Comparison of ENCODE assay signal across 8 cellular contexts in genomic region chr5:78984611-78985406, GRCh38. TPM values are rescaled to one million over a fixed set of nuclear protein-coding genes. Genes with fewer than 3 reads are reported as not detected.
DNase-seq lines count a peak whose midpoint lies in the region; ATAC-seq and TF ChIP-seq lines count a peak whose summit lies in the region.

Gene ARSB, minus strand, starts transcription at chr5:78985310. Its CDS starts 62 bp downstream, at chr5:78985248.

- H3K9me3 Mint-ChIP-seq in nephron progenitor cell, result no peaks in the 10 kb centered on the region

- peak; percentile 85 for ATAC-seq in RWPE2 (ENCODE audit: low read depth)

- peaks cover 8% of the 10 kb centered on the region for H3K27me3 Mint-ChIP-seq in nephron progenitor cell (ENCODE audit: low read depth, poor library complexity)

- H3K9me3 ChIP-seq in RWPE2 (ENCODE audit: severe bottlenecking) (no peaks in the 10 kb centered on the region), stomach (no peaks in the 10 kb centered on the region)

- peak within 1 kb of the TSS; percentile 92 for H3K4me3 Mint-ChIP-seq in nephron progenitor cell

- TF ChIP-seq CTCF in RWPE2 (IDR thresholded peaks at IDR 0.05; ENCODE audit: poor library complexity, severe bottlenecking) (peak; percentile 36), fibroblast of the aortic adventitia (IDR thresholded peaks at IDR 0.05; ENCODE audit: insufficient read depth, low read length) (peak; percentile 62), nephron progenitor cell (IDR thresholded peaks at IDR 0.05) (no peak), stomach (IDR thresholded peaks at IDR 0.05) (peak in 3 of 7 experiments; percentile 22 to 44 (median 37))

- TF ChIP-seq POLR2A in stomach (IDR thresholded peaks at IDR 0.05), result no peak

- peaks cover 13% of the 10 kb centered on the region for H3K4me1 ChIP-seq in RWPE2 (ENCODE audit: insufficient read depth, poor library complexity, severe bottlenecking)
- peaks cover 5 to 48% (median 32%) of the 10 kb centered on the region in 4 donors for H3K4me1 ChIP-seq in stomach

- peak within 1 kb of the TSS; percentile 80 for H3K4me3 ChIP-seq in RWPE2 (ENCODE audit: severe bottlenecking)
- H3K4me3 ChIP-seq in fibroblast of the aortic adventitia (ENCODE audit: low read depth, low read length), result peak within 1 kb of the TSS; percentile 80
- peak within 1 kb of the TSS; percentile 73 to 92 (median 85) for H3K4me3 ChIP-seq in stomach

- H3K27ac ChIP-seq in RWPE2 (ENCODE audit: poor library complexity, severe bottlenecking) (peak within 1 kb of the TSS; percentile 85), stomach (peak within 1 kb of the TSS; percentile 97 to 99 (median 98))

- H3K36me3 Mint-ChIP-seq in nephron progenitor cell (ENCODE audit: low read depth), result peaks cover under 1% of the 10 kb centered on the region

- no peaks in the 10 kb centered on the region for H3K27me3 ChIP-seq in RWPE2 (ENCODE audit: insufficient read depth, poor library complexity, severe bottlenecking)
- no peaks in the 10 kb centered on the region for H3K27me3 ChIP-seq in stomach

- H3K36me3 ChIP-seq in RWPE2 (ENCODE audit: low read depth) (no peaks in the 10 kb centered on the region), stomach (no peaks in the 10 kb centered on the region)

- 0 to 1% (median 0%) methylated on average over 24 to 112 of the region's 112 CpGs for WGBS in stomach, 5 donors

- DNase-seq in EL (peak; percentile 91), H4 (ENCODE audit: low spot score) (peak; percentile 72), LoVo (ENCODE audit: low spot score) (peak; percentile 94), RWPE2 (ENCODE audit: low spot score) (peak; percentile 85), fibroblast of the aortic adventitia (ENCODE audit: low read depth) (peak; percentile 73), nephron progenitor cell (peak; percentile 89), stomach (peak; percentile 88)
- DNase-seq in activated effector memory CD4-positive, alpha-beta T cell treated with Interleukin-2 at 50 U/mL for 16 hours, result peak; percentile 68

- intact Hi-C loops in stomach (cut with DNase I; ENCODE audit: low total_unique reads), result no loop called here

- peaks cover 27% of the 10 kb centered on the region for H3K4me1 Mint-ChIP-seq in nephron progenitor cell

- no peak for TF ChIP-seq EP300 in stomach (IDR thresholded peaks at IDR 0.05)

- H3K27ac Mint-ChIP-seq in nephron progenitor cell, result peak within 1 kb of the TSS; percentile 88

RNA-seq across cellular contexts. Expression of gene ARSB, which starts in this region (rescaled TPM):
- 12.2 and 18.5 TPM in 2 replicates for total RNA-seq in H4 (2014; rRNA removed; shearing (Covaris generic))
- total RNA-seq in fibroblast of the aortic adventitia (ENCODE audit: low replicate concordance) (21.3 and 32.7 TPM in 2 replicates), stomach (10 to 100 TPM in 4 of 5 donors, under 1 TPM in 1; 0.58 to 35.6 (median 15.2) TPM)
- polyA plus RNA-seq in stomach, result 1 to 10 TPM; 1.7 to 2.7 (median 1.8) TPM

Comparison
In these comparisons a context has a peak if more than half of its experiments do, and no peak if none do; other contexts are left out.
1. Peak in every context shown above with its lines: DNase-seq, ATAC-seq, H3K4me3 ChIP-seq and H3K27ac ChIP-seq.